ENCODE assay signal across 17 cellular contexts in the genomic region with DNA sequence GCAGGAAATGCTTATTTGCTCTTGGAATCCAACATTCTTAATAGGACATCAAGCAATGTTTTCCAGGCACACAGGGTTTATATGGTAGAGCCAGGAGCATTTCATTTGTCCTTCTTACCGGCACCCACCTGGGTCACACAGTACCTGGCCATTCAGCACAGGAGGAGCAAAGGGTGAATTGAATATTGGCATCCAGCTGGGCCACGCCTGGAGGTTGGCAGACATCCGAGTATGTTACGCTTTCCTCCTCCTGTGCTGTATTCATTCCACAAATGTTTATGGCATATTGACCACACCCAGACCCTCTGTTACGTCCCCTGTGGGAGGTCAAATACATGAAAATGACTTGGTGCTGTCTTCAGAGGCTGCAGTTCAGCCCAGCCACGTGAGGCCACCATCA.
DNase-seq lines count a peak whose midpoint lies in the region; ATAC-seq and TF ChIP-seq lines count a peak whose summit lies in the region.
"Had no signal": no experiment of that assay in that cellular context is flagged by ENCODE, and none has a peak within 500 bp of the region (broad histone marks: within the 10 kb centered on the region; RNA-seq: fewer than 3 reads in every experiment).

No MANE protein-coding gene starts in this region.

- in situ Hi-C loops in Caki2 (cut with HindIII; ENCODE audit: low pct_unique_long_range_greater_than_20kb, low sequenced_read_pairs): no loop called here

- POLR2A ChIA-PET in WTC11 (lab: Charles Lee): no interaction called here

- no peak for TF ChIP-seq POLR2A in ovary (IDR thresholded peaks at IDR 0.05)

- peak; percentile 20; the same call in 1 of the 2 replicates for ATAC-seq in WTC11
- peak; percentile 97 for ATAC-seq in left colon
- ATAC-seq in GM18519 (IDR thresholded peaks at IDR 0.05; ENCODE audit: low FRiP score, unreplicated experiment): no peak
- ATAC-seq: Panc1; stimulated activated memory B cell treated with anti-CD40 and anti-IgM and Interleukin-4, amounts not matched to agents 10 μg/mL and 1 μg/mL and 100 μg/mL, for 72 hours had no signal

- CTCF ChIA-PET in WTC11 (lab: Charles Lee): no interaction called here

- no peaks in the 10 kb centered on the region for H3K36me3 ChIP-seq in ovary
- H3K36me3 ChIP-seq: breast epithelium, esophagus squamous epithelium, tibial artery had no signal

- no peaks in the 10 kb centered on the region for H3K27me3 ChIP-seq in ovary
- H3K27me3 ChIP-seq: breast epithelium had no signal

- intact Hi-C loops in left colon (cut with DNase I, micrococcal nuclease) (no loop called here), ovary (cut with DNase I) (no loop called here)

- no peak for TF ChIP-seq EP300 in ovary (IDR thresholded peaks at IDR 0.05)

- no peaks in the 10 kb centered on the region for H3K4me1 ChIP-seq in ovary (ENCODE audit: insufficient read depth)
- H3K4me1 ChIP-seq: breast epithelium, tibial artery had no signal

- DNase-seq in Caki2 (ENCODE audit: low read depth): peak; percentile 31
- peak; percentile 85 for DNase-seq in LoVo (ENCODE audit: low spot score)
- no peak for DNase-seq in WTC11 (ENCODE audit: low spot score)
- peak; percentile 84 to 85 for DNase-seq in left colon
- DNase-seq in SHP77 (lab: John Stamatoyannopoulos, UW): no peak
- no peak for DNase-seq in ovary
- DNase-seq in activated CD4-positive, alpha-beta T cell treated with anti-CD3 and anti-CD28 coated beads, Interleukin-2, amount 50 U/mL, for 1 hour: no peak
- DNase-seq: activated CD4-positive, alpha-beta T cell treated with anti-CD3 and anti-CD28 coated beads, Interleukin-2, amount 50 U/mL, for 4 hours; activated naive CD4-positive, alpha-beta T cell treated with anti-CD3 and anti-CD28 coated beads, Interleukin-2, amount 10 ng/mL, durations not matched to agents 7 days and 5 days; esophagus squamous epithelium; GOT3; NCI-H510A treated with DMSO at 0.1 percent for 48 hours; tibial artery had no signal

- H3K9me3 Mint-ChIP-seq in WTC11: no peaks in the 10 kb centered on the region
- H3K9me3 Mint-ChIP-seq: activated naive CD4-positive, alpha-beta T cell treated with anti-CD3 and anti-CD28 coated beads, Interleukin-2, amount 10 ng/mL, durations not matched to agents 7 days and 5 days; stimulated activated memory B cell treated with anti-CD40 and anti-IgM and Interleukin-4, amounts not matched to agents 10 μg/mL and 1 μg/mL and 100 μg/mL, for 72 hours had no signal

- no peak overlapping the region for H3K27ac ChIP-seq in ovary
- H3K27ac ChIP-seq: tibial artery had no signal

- no peak overlapping the region for H3K27ac Mint-ChIP-seq in WTC11
- H3K27ac Mint-ChIP-seq: activated naive CD4-positive, alpha-beta T cell treated with anti-CD3 and anti-CD28 coated beads, Interleukin-2, amount 10 ng/mL, durations not matched to agents 7 days and 5 days; stimulated activated memory B cell treated with anti-CD40 and anti-IgM and Interleukin-4, amounts not matched to agents 10 μg/mL and 1 μg/mL and 100 μg/mL, for 72 hours had no signal

- peaks cover 15% of the 10 kb centered on the region for H3K27me3 Mint-ChIP-seq in WTC11 (ENCODE audit: low read depth)

- peaks cover 11% of the 10 kb centered on the region for H3K4me1 Mint-ChIP-seq in WTC11
- H3K4me1 Mint-ChIP-seq: activated naive CD4-positive, alpha-beta T cell treated with anti-CD3 and anti-CD28 coated beads, Interleukin-2, amount 10 ng/mL, durations not matched to agents 7 days and 5 days; stimulated activated memory B cell treated with anti-CD40 and anti-IgM and Interleukin-4, amounts not matched to agents 10 μg/mL and 1 μg/mL and 100 μg/mL, for 72 hours had no signal

- 27 to 36% (median 28%) methylated on average over 6 of the region's 6 CpGs for WGBS in ovary, 3 donors

- TF ChIP-seq CTCF in WTC11 (IDR thresholded peaks at IDR 0.05): no peak
- TF ChIP-seq CTCF in ovary (IDR thresholded peaks at IDR 0.05): no peak

- H3K4me3 Mint-ChIP-seq in WTC11: no peak overlapping the region
- H3K4me3 Mint-ChIP-seq: activated naive CD4-positive, alpha-beta T cell treated with anti-CD3 and anti-CD28 coated beads, Interleukin-2, amount 10 ng/mL, durations not matched to agents 7 days and 5 days; stimulated activated memory B cell treated with anti-CD40 and anti-IgM and Interleukin-4, amounts not matched to agents 10 μg/mL and 1 μg/mL and 100 μg/mL, for 72 hours had no signal

- no peaks in the 10 kb centered on the region for H3K9me3 ChIP-seq in ovary
- H3K9me3 ChIP-seq: breast epithelium, esophagus squamous epithelium, tibial artery had no signal

- H3K36me3 Mint-ChIP-seq in WTC11: no peaks in the 10 kb centered on the region
- H3K36me3 Mint-ChIP-seq: activated naive CD4-positive, alpha-beta T cell treated with anti-CD3 and anti-CD28 coated beads, Interleukin-2, amount 10 ng/mL, durations not matched to agents 7 days and 5 days; stimulated activated memory B cell treated with anti-CD40 and anti-IgM and Interleukin-4, amounts not matched to agents 10 μg/mL and 1 μg/mL and 100 μg/mL, for 72 hours had no signal

- no peak overlapping the region for H3K4me3 ChIP-seq in ovary
- H3K4me3 ChIP-seq: breast epithelium, esophagus squamous epithelium, tibial artery had no signal

TF ChIP-seq in WTC11, 78 proteins besides CTCF, POLR2A, EP300 and RAD21:
- TF ChIP-seq NFE2L1 (CRISPR knock-in tag; IDR thresholded peaks at IDR 0.05) (no peak), MXD4 (CRISPR knock-in tag; IDR thresholded peaks at IDR 0.05; ENCODE audit: borderline replicate concordance) (no peak), SMAD4 (CRISPR knock-in tag; IDR thresholded peaks at IDR 0.05) (no peak), ZNF423 (CRISPR knock-in tag; IDR thresholded peaks at IDR 0.05) (peak; percentile 12; the same call in 1 of the 2 replicates), EMX1 (CRISPR knock-in tag; IDR thresholded peaks at IDR 0.05) (no peak), ZNF263 (CRISPR knock-in tag; IDR thresholded peaks at IDR 0.05; ENCODE audit: low read depth) (no peak), E2F4 (CRISPR knock-in tag; IDR thresholded peaks at IDR 0.05; ENCODE audit: borderline replicate concordance, low read depth) (no peak)
- TF ChIP-seq, protein P1, sequence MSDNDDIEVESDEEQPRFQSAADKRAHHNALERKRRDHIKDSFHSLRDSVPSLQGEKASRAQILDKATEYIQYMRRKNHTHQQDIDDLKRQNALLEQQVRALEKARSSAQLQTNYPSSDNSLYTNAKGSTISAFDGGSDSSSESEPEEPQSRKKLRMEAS (CRISPR knock-in tag; IDR thresholded peaks at IDR 0.05): no peak
- TF ChIP-seq, protein P2, sequence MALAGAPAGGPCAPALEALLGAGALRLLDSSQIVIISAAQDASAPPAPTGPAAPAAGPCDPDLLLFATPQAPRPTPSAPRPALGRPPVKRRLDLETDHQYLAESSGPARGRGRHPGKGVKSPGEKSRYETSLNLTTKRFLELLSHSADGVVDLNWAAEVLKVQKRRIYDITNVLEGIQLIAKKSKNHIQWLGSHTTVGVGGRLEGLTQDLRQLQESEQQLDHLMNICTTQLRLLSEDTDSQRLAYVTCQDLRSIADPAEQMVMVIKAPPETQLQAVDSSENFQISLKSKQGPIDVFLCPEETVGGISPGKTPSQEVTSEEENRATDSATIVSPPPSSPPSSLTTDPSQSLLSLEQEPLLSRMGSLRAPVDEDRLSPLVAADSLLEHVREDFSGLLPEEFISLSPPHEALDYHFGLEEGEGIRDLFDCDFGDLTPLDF (CRISPR knock-in tag; IDR thresholded peaks at IDR 0.05): no peak

Comparison
In these comparisons a context has a peak if more than half of its experiments do, and no peak if none do; other contexts are left out.
1. DNase-seq: peak in Caki2 (single experiment), LoVo (single experiment) and left colon (2 of 2); none in WTC11 (single experiment), SHP77 (0 of 2), ovary (0 of 5) and activated CD4-positive, alpha-beta T cell treated with anti-CD3 and anti-CD28 coated beads, Interleukin-2, amount 50 U/mL, for 1 hour (single experiment).